8 cellular contexts compared by ENCODE assay signal in the genomic region with DNA sequence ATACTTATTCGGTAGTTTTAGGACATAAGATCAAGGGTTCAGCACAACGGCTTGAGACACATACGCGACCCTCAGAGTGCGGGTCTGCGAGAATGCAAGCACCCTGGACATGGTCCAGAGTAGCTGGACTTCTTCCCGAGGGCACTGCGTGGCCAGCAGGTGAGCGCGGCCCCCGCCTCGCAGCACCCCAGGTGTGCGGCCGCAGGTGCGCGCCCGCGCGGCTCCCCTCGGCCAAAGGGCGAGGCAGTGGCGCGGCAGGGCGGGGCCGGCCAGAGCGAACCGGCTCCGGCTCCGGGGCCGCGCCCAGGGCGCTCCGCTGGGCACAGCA. TPM values are rescaled to one million over a fixed set of nuclear protein-coding genes. Genes with fewer than 3 reads are reported as not detected.
DNase-seq lines count a peak whose midpoint lies in the region; ATAC-seq and TF ChIP-seq lines count a peak whose summit lies in the region.

No MANE protein-coding gene starts in this region.

- peak overlapping the region; percentile 97 for H3K4me3 ChIP-seq in iPS-11a (ENCODE audit: low read depth, low read length)

- peaks cover 56% of the 10 kb centered on the region for H3K4me1 Mint-ChIP-seq in WTC11
- peaks cover 19% of the 10 kb centered on the region for H3K4me1 Mint-ChIP-seq in stimulated activated memory B cell treated with anti-CD40 and anti-IgM and Interleukin-4, amounts not matched to agents 10 μg/mL and 1 μg/mL and 100 μg/mL, for 72 hours

- peak overlapping the region; percentile 77 for H3K4me3 Mint-ChIP-seq in WTC11
- H3K4me3 Mint-ChIP-seq in stimulated activated memory B cell treated with anti-CD40 and anti-IgM and Interleukin-4, amounts not matched to agents 10 μg/mL and 1 μg/mL and 100 μg/mL, for 72 hours = peak overlapping the region; percentile 96

- TF ChIP-seq CTCF in WTC11 (IDR thresholded peaks at IDR 0.05) = no peak

- no peaks in the 10 kb centered on the region for H3K9me3 Mint-ChIP-seq in WTC11
- no peaks in the 10 kb centered on the region for H3K9me3 Mint-ChIP-seq in stimulated activated memory B cell treated with anti-CD40 and anti-IgM and Interleukin-4, amounts not matched to agents 10 μg/mL and 1 μg/mL and 100 μg/mL, for 72 hours

- H3K27ac Mint-ChIP-seq in WTC11 = peak overlapping the region; percentile 97
- peak overlapping the region; percentile 56 for H3K27ac Mint-ChIP-seq in stimulated activated memory B cell treated with anti-CD40 and anti-IgM and Interleukin-4, amounts not matched to agents 10 μg/mL and 1 μg/mL and 100 μg/mL, for 72 hours

- ATAC-seq in WTC11 (no peak), GM21723 (IDR thresholded peaks at IDR 0.05; ENCODE audit: unreplicated experiment) (no peak), HG02763 (IDR thresholded peaks at IDR 0.05; ENCODE audit: unreplicated experiment) (no peak)
- ATAC-seq in stimulated activated memory B cell treated with anti-CD40 and anti-IgM and Interleukin-4, amounts not matched to agents 10 μg/mL and 1 μg/mL and 100 μg/mL, for 72 hours = no peak

- CTCF ChIA-PET in WTC11 (lab: Charles Lee) = interaction anchor here (1.1 to 1.6 kb wide), 2 partner anchors 56 to 172 kb away, joined by 3 to 4 read pairs; no protein-coding TSS in a partner anchor

- H3K27me3 Mint-ChIP-seq in WTC11 (ENCODE audit: low read depth) = no peaks in the 10 kb centered on the region
- H3K27me3 Mint-ChIP-seq in stimulated activated memory B cell treated with anti-CD40 and anti-IgM and Interleukin-4, amounts not matched to agents 10 μg/mL and 1 μg/mL and 100 μg/mL, for 72 hours = peaks cover 35% of the 10 kb centered on the region

- peak; percentile 61 for DNase-seq in DMS53 treated with DMSO at 0.1 percent for 48 hours (lab: John Stamatoyannopoulos, UW; ENCODE audit: unreplicated experiment)
- DNase-seq in DMS53 (lab: John Stamatoyannopoulos, UW) = no peak
- DNase-seq in WTC11 (ENCODE audit: low spot score) = no peak
- no peak for DNase-seq in midbrain (lab: John Stamatoyannopoulos, UW)

- H3K36me3 Mint-ChIP-seq in WTC11 = peaks cover 12% of the 10 kb centered on the region
- no peaks in the 10 kb centered on the region for H3K36me3 Mint-ChIP-seq in stimulated activated memory B cell treated with anti-CD40 and anti-IgM and Interleukin-4, amounts not matched to agents 10 μg/mL and 1 μg/mL and 100 μg/mL, for 72 hours

- POLR2A ChIA-PET in WTC11 (lab: Charles Lee) = interaction anchor here (0.9 kb wide), 1 partner anchor 761 kb away, joined by 3 read pairs; no protein-coding TSS in a partner anchor

TF ChIP-seq in WTC11, 78 proteins besides CTCF, POLR2A, EP300 and RAD21:
- TF ChIP-seq, protein P1, sequence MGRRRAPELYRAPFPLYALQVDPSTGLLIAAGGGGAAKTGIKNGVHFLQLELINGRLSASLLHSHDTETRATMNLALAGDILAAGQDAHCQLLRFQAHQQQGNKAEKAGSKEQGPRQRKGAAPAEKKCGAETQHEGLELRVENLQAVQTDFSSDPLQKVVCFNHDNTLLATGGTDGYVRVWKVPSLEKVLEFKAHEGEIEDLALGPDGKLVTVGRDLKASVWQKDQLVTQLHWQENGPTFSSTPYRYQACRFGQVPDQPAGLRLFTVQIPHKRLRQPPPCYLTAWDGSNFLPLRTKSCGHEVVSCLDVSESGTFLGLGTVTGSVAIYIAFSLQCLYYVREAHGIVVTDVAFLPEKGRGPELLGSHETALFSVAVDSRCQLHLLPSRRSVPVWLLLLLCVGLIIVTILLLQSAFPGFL (CRISPR knock-in tag; IDR thresholded peaks at IDR 0.05; ENCODE audit: borderline replicate concordance) = no peak
- TF ChIP-seq, protein P2, sequence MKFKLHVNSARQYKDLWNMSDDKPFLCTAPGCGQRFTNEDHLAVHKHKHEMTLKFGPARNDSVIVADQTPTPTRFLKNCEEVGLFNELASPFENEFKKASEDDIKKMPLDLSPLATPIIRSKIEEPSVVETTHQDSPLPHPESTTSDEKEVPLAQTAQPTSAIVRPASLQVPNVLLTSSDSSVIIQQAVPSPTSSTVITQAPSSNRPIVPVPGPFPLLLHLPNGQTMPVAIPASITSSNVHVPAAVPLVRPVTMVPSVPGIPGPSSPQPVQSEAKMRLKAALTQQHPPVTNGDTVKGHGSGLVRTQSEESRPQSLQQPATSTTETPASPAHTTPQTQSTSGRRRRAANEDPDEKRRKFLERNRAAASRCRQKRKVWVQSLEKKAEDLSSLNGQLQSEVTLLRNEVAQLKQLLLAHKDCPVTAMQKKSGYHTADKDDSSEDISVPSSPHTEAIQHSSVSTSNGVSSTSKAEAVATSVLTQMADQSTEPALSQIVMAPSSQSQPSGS (CRISPR knock-in tag; IDR thresholded peaks at IDR 0.05; ENCODE audit: borderline replicate concordance, low read depth) = no peak
- TF ChIP-seq ZNF423 (CRISPR knock-in tag; IDR thresholded peaks at IDR 0.05) (peak; percentile 94), CREM (CRISPR knock-in tag; IDR thresholded peaks at IDR 0.05) (peak; percentile 57; the same call in 1 of the 2 replicates)
- TF ChIP-seq, protein P3, sequence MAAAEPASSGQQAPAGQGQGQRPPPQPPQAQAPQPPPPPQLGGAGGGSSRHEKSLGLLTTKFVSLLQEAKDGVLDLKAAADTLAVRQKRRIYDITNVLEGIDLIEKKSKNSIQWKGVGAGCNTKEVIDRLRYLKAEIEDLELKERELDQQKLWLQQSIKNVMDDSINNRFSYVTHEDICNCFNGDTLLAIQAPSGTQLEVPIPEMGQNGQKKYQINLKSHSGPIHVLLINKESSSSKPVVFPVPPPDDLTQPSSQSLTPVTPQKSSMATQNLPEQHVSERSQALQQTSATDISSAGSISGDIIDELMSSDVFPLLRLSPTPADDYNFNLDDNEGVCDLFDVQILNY (CRISPR knock-in tag; IDR thresholded peaks at IDR 0.05) = 0 out of 2 replicates have a peak, but pooled peaks have one; percentile 35

RNA-seq across cellular contexts. Expression of a gene that starts 0.3 kb away (rescaled TPM):
- 32.8 to 39.7 TPM (median 35.7 TPM) in 3 replicates for total RNA-seq in WTC11 (2021)
